Comparison of ENCODE assay signal across 9 cellular contexts in the genomic region with DNA sequence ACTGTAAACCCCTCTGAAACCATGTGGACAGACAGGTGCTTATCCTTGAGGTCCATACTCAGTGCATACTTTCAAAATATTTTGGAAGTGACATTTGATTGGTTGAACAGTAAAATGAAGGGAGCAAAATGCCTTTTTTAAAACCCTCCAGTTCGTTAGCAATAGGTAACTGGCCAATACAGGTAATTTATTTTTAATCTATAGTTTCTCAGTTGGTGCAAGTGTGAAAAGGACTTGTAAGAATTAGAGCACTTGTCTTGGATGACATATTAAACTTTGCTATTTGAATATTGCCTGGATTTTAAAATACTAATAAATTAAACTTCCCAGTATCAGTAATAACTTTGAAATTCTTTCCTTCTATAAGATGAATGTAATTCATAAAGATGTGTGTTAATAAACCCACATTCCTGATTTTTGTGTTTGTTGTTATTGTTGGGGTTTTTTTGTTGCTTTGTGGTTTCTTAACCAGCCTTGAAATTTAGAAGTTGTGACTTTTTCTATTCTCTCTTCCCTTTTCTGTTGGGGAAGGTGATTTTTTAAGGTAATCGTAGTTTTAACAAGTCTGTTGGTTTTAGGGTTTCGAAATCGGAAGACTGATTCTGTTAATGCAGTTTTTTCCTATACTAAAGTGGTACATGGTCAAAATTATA.
DNase-seq lines count a peak whose midpoint lies in the region; ATAC-seq lines count a peak whose summit lies in the region.
"Had no signal": no experiment of that assay in that cellular context is flagged by ENCODE, and none has a peak within 500 bp of the region (broad histone marks: within the 10 kb centered on the region; RNA-seq: fewer than 3 reads in every experiment).

No MANE protein-coding gene starts in this region.

- DNase-seq in memory B cell (ENCODE audit: low spot score in 2 of 2) (peak in 1 of 2 donors; percentile 17), hypothalamus (lab: John Stamatoyannopoulos, UW) (no peak), T1000 (lab: John Stamatoyannopoulos, UW) (no peak)
- DNase-seq: Caco-2, PC-9 had no signal

- no peaks in the 10 kb centered on the region for H3K9me3 Mint-ChIP-seq in memory B cell

- peaks cover 31% of the 10 kb centered on the region for H3K36me3 Mint-ChIP-seq in memory B cell

- peaks cover 21% of the 10 kb centered on the region for H3K4me1 Mint-ChIP-seq in memory B cell

- ATAC-seq in GM18907 (IDR thresholded peaks at IDR 0.05; ENCODE audit: unreplicated experiment) (peak; percentile 71), GM21529 (IDR thresholded peaks at IDR 0.05; ENCODE audit: unreplicated experiment) (peak; percentile 48), HG03108 (IDR thresholded peaks at IDR 0.05; ENCODE audit: unreplicated experiment) (peak; percentile 64), memory B cell (ENCODE audit: low read depth) (peak; percentile 80), HG03159 (IDR thresholded peaks at IDR 0.05; ENCODE audit: unreplicated experiment) (no peak)

- no peaks in the 10 kb centered on the region for H3K27me3 Mint-ChIP-seq in memory B cell

- peak overlapping the region; percentile 28 for H3K4me3 Mint-ChIP-seq in memory B cell

- peak overlapping the region; percentile 6 for H3K27ac Mint-ChIP-seq in memory B cell
